Comparison of ENCODE assay signal across 8 cellular contexts in the genomic region with DNA sequence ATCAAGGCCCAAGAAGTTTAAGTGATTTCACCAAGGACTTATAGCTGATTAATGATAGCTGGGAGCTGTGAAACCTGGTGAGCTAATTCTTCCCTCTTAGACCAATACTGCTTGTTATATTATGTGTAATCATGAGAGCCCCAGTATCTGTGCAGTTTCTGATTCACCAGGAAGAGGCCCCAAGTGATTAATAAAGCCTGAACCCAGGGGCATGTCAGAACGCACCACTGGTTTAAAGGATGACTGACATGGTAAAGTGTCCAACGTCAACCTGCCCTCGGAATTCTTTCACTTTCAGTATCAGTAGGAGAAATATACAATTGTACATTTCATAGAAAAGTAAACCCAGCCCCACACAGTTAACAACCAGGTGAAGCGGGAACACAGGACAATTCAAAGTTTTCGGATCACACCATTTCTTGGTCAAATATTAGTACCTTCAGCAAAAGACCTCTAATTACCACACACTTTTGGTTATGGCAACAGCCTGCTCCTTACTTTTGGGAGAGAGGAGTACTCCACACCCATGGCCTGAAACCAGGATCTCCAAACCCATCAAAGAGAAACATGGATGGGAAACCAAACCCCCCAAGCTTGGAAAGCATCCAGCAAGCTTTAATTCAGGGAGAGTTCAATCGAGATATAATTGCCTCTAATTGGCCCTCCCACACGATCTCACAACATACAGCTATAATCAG. TPM values are rescaled to one million over a fixed set of nuclear protein-coding genes. Genes with fewer than 3 reads are reported as not detected.
DNase-seq lines count a peak whose midpoint lies in the region; ATAC-seq and TF ChIP-seq lines count a peak whose summit lies in the region.

No MANE protein-coding gene starts in this region.

- no peaks in the 10 kb centered on the region for H3K36me3 Mint-ChIP-seq in osteocyte (ENCODE audit: unreplicated experiment)

- H2AFZ ChIP-seq in smooth muscle cell (ENCODE audit: low read depth): no peak overlapping the region

- peaks cover 4% of the 10 kb centered on the region for H3F3A ChIP-seq in smooth muscle cell (ENCODE audit: low read depth)

- H3K27ac ChIP-seq in smooth muscle cell (ENCODE audit: low read depth): peak overlapping the region; percentile 74

- H3K27ac Mint-ChIP-seq in osteocyte (ENCODE audit: unreplicated experiment): no peak overlapping the region

- peak; percentile 46 for DNase-seq in stimulated activated naive CD4-positive, alpha-beta T cell treated with Interleukin-2 at 50 U/mL for 16 hours (lab: John Stamatoyannopoulos, UW)
- DNase-seq in stimulated activated naive CD4-positive, alpha-beta T cell (lab: John Stamatoyannopoulos, UW): no peak
- DNase-seq in T1000 (lab: John Stamatoyannopoulos, UW) (peak; percentile 11), fibroblast of mammary gland (ENCODE audit: low read depth) (peak; percentile 80), smooth muscle cell (lab: John Stamatoyannopoulos, UW; ENCODE audit: unreplicated experiment) (no peak), NCI-H1417 treated with DMSO at 0.1 percent for 48 hours (lab: John Stamatoyannopoulos, UW) (no peak), osteocyte (ENCODE audit: extremely low spot score, unreplicated experiment) (no peak)

- no peak for TF ChIP-seq CTCF in fibroblast of mammary gland (conservative IDR thresholded peaks at IDR 0.05; ENCODE audit: control insufficient read depth, insufficient read depth, low read depth, low read length)
- no peak for TF ChIP-seq CTCF in smooth muscle cell (IDR thresholded peaks at IDR 0.05; ENCODE audit: borderline replicate concordance, insufficient read depth, poor library complexity, severe bottlenecking)
- no peak for TF ChIP-seq CTCF in osteocyte (IDR thresholded peaks at IDR 0.05)

- WGBS in smooth muscle cell (ENCODE audit: low lambda C conversion rate): 71% methylated on average over 7 of the region's 7 CpGs

- no peak overlapping the region for H3K4me3 ChIP-seq in fibroblast of mammary gland (ENCODE audit: control insufficient read depth, low read depth, low read length)
- H3K4me3 ChIP-seq in smooth muscle cell: no peak overlapping the region

- no peaks in the 10 kb centered on the region for H3K9me3 Mint-ChIP-seq in osteocyte (ENCODE audit: unreplicated experiment)

- ATAC-seq in HG03060 (IDR thresholded peaks at IDR 0.05; ENCODE audit: low read depth, unreplicated experiment): peak; percentile 96

- H3K27me3 ChIP-seq in smooth muscle cell (ENCODE audit: low read depth): no peaks in the 10 kb centered on the region

- no peaks in the 10 kb centered on the region for H3K36me3 ChIP-seq in smooth muscle cell (ENCODE audit: low read depth)

- peaks cover 4% of the 10 kb centered on the region for H3K4me1 Mint-ChIP-seq in osteocyte (ENCODE audit: unreplicated experiment)

- H4K20me1 ChIP-seq in smooth muscle cell (ENCODE audit: low read depth): peaks cover 7% of the 10 kb centered on the region

- H3K4me1 ChIP-seq in smooth muscle cell (ENCODE audit: low read depth): peaks cover 20% of the 10 kb centered on the region

- peak overlapping the region; percentile 30 for H3K4me2 ChIP-seq in smooth muscle cell

- no peaks in the 10 kb centered on the region for H3K27me3 Mint-ChIP-seq in osteocyte (ENCODE audit: unreplicated experiment)

- peaks cover 29% of the 10 kb centered on the region for H3K79me2 ChIP-seq in smooth muscle cell (ENCODE audit: low read depth)

- peak overlapping the region; percentile 60 for H3K9ac ChIP-seq in smooth muscle cell (ENCODE audit: low read depth)

- no peaks in the 10 kb centered on the region for H3K9me3 ChIP-seq in smooth muscle cell (replicated peaks; ENCODE audit: low read depth)

- no peak overlapping the region for H3K4me3 Mint-ChIP-seq in osteocyte (ENCODE audit: unreplicated experiment)

RNA-seq across cellular contexts. Expression of a gene that starts 28.5 kb away (rescaled TPM):
- total RNA-seq in smooth muscle cell (10.3 and 11.2 TPM in 2 replicates), osteocyte (not detected in 2 replicates)
- polyA plus RNA-seq in smooth muscle cell: 4.4 and 7.0 TPM in 2 replicates

Comparison
In these comparisons a context has a peak if more than half of its experiments do, and no peak if none do; other contexts are left out.
1. DNase-seq: peak in stimulated activated naive CD4-positive, alpha-beta T cell treated with Interleukin-2 at 50 U/mL for 16 hours (single experiment), T1000 (single experiment) and fibroblast of mammary gland (single experiment); none in stimulated activated naive CD4-positive, alpha-beta T cell (0 of 6), smooth muscle cell (single experiment), NCI-H1417 treated with DMSO at 0.1 percent for 48 hours (single experiment) and osteocyte (single experiment).
2. RNA of a gene that starts 28.5 kb away (total RNA-seq): 10.3 to 11.2 TPM in smooth muscle cell; not detected in osteocyte; every median in the first group is over 10 times any median in the second.